In the genomic region with DNA sequence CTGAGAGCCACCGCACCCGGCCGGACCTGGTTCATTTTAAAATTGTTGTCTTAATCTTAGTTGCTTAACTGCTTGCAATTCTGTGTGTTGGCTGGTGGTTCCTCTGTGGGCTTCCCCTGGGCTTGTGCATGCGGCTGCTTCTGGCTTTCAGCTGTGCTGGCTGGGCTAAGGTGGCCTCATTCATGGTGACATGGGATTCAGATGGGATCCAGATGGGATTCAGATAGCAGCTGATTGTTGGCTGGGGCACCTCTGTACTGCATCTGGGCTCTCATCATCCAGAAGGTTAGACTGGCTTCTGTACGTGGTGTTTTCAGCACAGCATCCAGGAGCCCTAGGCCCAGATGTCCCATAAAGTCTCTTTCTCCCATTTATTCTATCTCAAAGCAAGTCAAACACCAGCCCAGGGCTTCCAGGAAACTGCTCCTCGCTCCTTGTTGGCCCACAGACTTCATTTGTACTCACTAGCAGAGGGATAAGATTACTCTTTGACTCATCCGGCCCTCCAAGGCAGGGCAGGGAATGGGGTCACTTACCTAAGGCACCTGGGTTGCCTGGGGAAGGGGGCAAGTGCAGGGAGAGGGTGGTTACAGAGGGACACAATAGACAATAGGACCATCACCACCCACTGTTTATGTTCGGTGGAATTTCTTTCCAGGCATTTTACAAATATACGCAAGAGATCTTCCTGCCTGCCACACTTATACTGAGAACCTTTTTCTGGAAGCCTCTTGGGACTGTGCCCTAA, we compare ENCODE assay signal across 11 cellular contexts. TPM values are rescaled to one million over a fixed set of nuclear protein-coding genes. Genes with fewer than 3 reads are reported as not detected.
A peak's percentile ranks its signal among the peaks of the same experiment; 100 is the strongest.
DNase-seq lines count a peak whose midpoint lies in the region; ATAC-seq and TF ChIP-seq lines count a peak whose summit lies in the region.
"Had no signal": no experiment of that assay in that cellular context is flagged by ENCODE, and none has a peak within 500 bp of the region (broad histone marks: within the 10 kb centered on the region; RNA-seq: fewer than 3 reads in every experiment).

No MANE protein-coding gene starts in this region.

- POLR2A ChIA-PET in SK-N-SH (lab: Yijun Ruan, JAX): interaction anchor here (1.3 kb wide), 1 partner anchor 48 kb away, joined by 3 read pairs; no protein-coding TSS in a partner anchor

- peaks cover 16% of the 10 kb centered on the region for H3F3A ChIP-seq in SK-N-SH (replicated peaks; ENCODE audit: insufficient read depth)

- H3K27me3 ChIP-seq in H9 (ENCODE audit: insufficient read depth, low read length) (no peaks in the 10 kb centered on the region), SK-N-SH (ENCODE audit: insufficient read depth) (no peaks in the 10 kb centered on the region), heart left ventricle (no peaks in the 10 kb centered on the region), skeletal muscle tissue (ENCODE audit: control insufficient read depth in 3 of 3, insufficient read depth in 3 of 3, low read length in 3 of 3) (no peaks in the 10 kb centered on the region)

- no peak overlapping the region for H4K91ac ChIP-seq in H9 (ENCODE audit: insufficient read length, low read depth, low read length)

- no peak overlapping the region for H3K27ac ChIP-seq in H9 (ENCODE audit: insufficient read length, low read depth, low read length)
- H3K27ac ChIP-seq in SK-N-SH (ENCODE audit: low read depth in 2 of 2, low read length in 1 of 2): peak overlapping the region; percentile 10 to 75; a peak in 3 of 4 replicates
- peak overlapping the region in 11 of 12 donors; percentile 9 to 91 (median 61) for H3K27ac ChIP-seq in heart left ventricle
- H3K27ac ChIP-seq in skeletal muscle tissue (ENCODE audit: low read depth, low read length): peak overlapping the region; percentile 94

- CTCF ChIA-PET in SK-N-SH (lab: Yijun Ruan, JAX): interaction anchor here (1.3 to 1.9 kb wide), 3 partner anchors 42 to 184 kb away, joined by 4 to 6 read pairs (median 4); no protein-coding TSS in a partner anchor
- CTCF ChIA-PET in activated CD8-positive, alpha-beta memory T cell treated with anti-CD3 and anti-CD28 coated beads, Interleukin-2, amount 10 ng/mL, durations not matched to agents 7 days and 5 days (lab: Charles Lee): interaction anchor here (1.1 to 1.2 kb wide), 2 partner anchors 10 to 300 kb away, joined by 3 read pairs; no protein-coding TSS in a partner anchor

- H2AFZ ChIP-seq in H9 (ENCODE audit: low read length) (no peak overlapping the region), SK-N-SH (ENCODE audit: low read depth) (no peak overlapping the region)

- peaks cover 4% of the 10 kb centered on the region for H3K23me2 ChIP-seq in H9 (ENCODE audit: insufficient read length, low read depth, low read length, poor library complexity, severe bottlenecking)

- H3K4me3 ChIP-seq in SK-N-SH (ENCODE audit: low read depth in 2 of 2, low read length in 1 of 2) (no peak overlapping the region), heart left ventricle (no peak overlapping the region), skeletal muscle tissue (ENCODE audit: low read length in 3 of 3) (no peak overlapping the region)

- H3K27ac Mint-ChIP-seq in H9: peak overlapping the region in 2 of 3 experiments; percentile 38 to 86; a peak in 3 of 7 replicates
- no peak overlapping the region for H3K27ac Mint-ChIP-seq in activated CD8-positive, alpha-beta memory T cell treated with anti-CD3 and anti-CD28 coated beads, Interleukin-2, amount 10 ng/mL, durations not matched to agents 7 days and 5 days
- H3K27ac Mint-ChIP-seq: activated naive CD4-positive, alpha-beta T cell treated with anti-CD3 and anti-CD28 coated beads, Interleukin-2, amount 50 U/mL, for 24 hours; natural killer cell had no signal

- H3K79me1 ChIP-seq in H9 (ENCODE audit: insufficient read depth, low read depth, low read length, poor library complexity, severe bottlenecking): no peaks in the 10 kb centered on the region

- no peak overlapping the region for H3K18ac ChIP-seq in H9 (ENCODE audit: insufficient read length, low read depth, low read length)

- H3K14ac ChIP-seq in H9 (ENCODE audit: insufficient read depth, low read length): no peak overlapping the region

- H4K20me1 ChIP-seq in H9 (ENCODE audit: control insufficient read depth, insufficient read depth, insufficient read length) (no peaks in the 10 kb centered on the region), SK-N-SH (ENCODE audit: insufficient read depth) (no peaks in the 10 kb centered on the region)

- TF ChIP-seq EP300 in SK-N-SH (IDR thresholded peaks at IDR 0.05; ENCODE audit: borderline replicate concordance in 1 of 2, low read depth in 1 of 2, low read length in 1 of 2): no peak; a peak in 1 of 4 replicates

- H4K5ac ChIP-seq in H9 (ENCODE audit: insufficient read length, low read depth, low read length): no peak overlapping the region

- H3K4me3 Mint-ChIP-seq in H9: no peak overlapping the region
- H3K4me3 Mint-ChIP-seq in activated CD8-positive, alpha-beta memory T cell treated with anti-CD3 and anti-CD28 coated beads, Interleukin-2, amount 10 ng/mL, durations not matched to agents 7 days and 5 days: no peak overlapping the region
- H3K4me3 Mint-ChIP-seq: activated naive CD4-positive, alpha-beta T cell treated with anti-CD3 and anti-CD28 coated beads, Interleukin-2, amount 50 U/mL, for 24 hours; natural killer cell had no signal

- no peaks in the 10 kb centered on the region for H3K9me2 ChIP-seq in SK-N-SH

- H3K4ac ChIP-seq in H9 (ENCODE audit: low read depth, low read length): no peak overlapping the region

- H2AK5ac ChIP-seq in H9 (ENCODE audit: insufficient read length, low read length): no peak overlapping the region

- H3K23ac ChIP-seq in H9 (ENCODE audit: insufficient read length, low read depth, low read length): no peak overlapping the region

- peak overlapping the region; percentile 74 for H2BK12ac ChIP-seq in H9 (ENCODE audit: insufficient read length, low read depth, low read length)

- TF ChIP-seq CTCF in H9 (conservative IDR thresholded peaks at IDR 0.05) (no peak), SK-N-SH (IDR thresholded peaks at IDR 0.05) (no peak), heart left ventricle (IDR thresholded peaks at IDR 0.05) (no peak)

- H3K4me1 ChIP-seq in H9 (ENCODE audit: insufficient read depth, low read length) (peaks cover 3% of the 10 kb centered on the region; the same call in 1 of the 2 replicates), SK-N-SH (ENCODE audit: control insufficient read depth in 1 of 2, insufficient read depth in 2 of 2, low read depth in 1 of 2, low read length in 1 of 2) (peaks cover 14 to 21% of the 10 kb centered on the region in 2 experiments; a peak in 3 of 4 replicates), heart left ventricle (peaks cover 0 to 34% (median 15%) of the 10 kb centered on the region in 12 donors), skeletal muscle tissue (ENCODE audit: control insufficient read depth in 3 of 3, insufficient read depth in 3 of 3, low read length in 3 of 3) (peaks cover 18 to 26% (median 25%) of the 10 kb centered on the region in 3 donors)

- H3K4me2 ChIP-seq in H9 (ENCODE audit: insufficient read depth, insufficient read length, low read length) (no peak overlapping the region), SK-N-SH (no peak overlapping the region)

- H3K56ac ChIP-seq in H9 (ENCODE audit: insufficient read length, low read depth, low read length): no peak overlapping the region

- no peaks in the 10 kb centered on the region for H3K9me3 ChIP-seq in H9 (ENCODE audit: control insufficient read depth, low read depth, low read length)
- no peaks in the 10 kb centered on the region for H3K9me3 ChIP-seq in SK-N-SH
- no peaks in the 10 kb centered on the region for H3K9me3 ChIP-seq in heart left ventricle
- H3K9me3 ChIP-seq in skeletal muscle tissue (ENCODE audit: control insufficient read depth in 3 of 3, low read length in 3 of 3): no peaks in the 10 kb centered on the region

- no peak overlapping the region for H3T11ph ChIP-seq in H9 (ENCODE audit: low read length)

- no peaks in the 10 kb centered on the region; the same call in 1 of the 2 replicates for H3K27me3 Mint-ChIP-seq in H9 (ENCODE audit: low read depth)
- no peaks in the 10 kb centered on the region for H3K27me3 Mint-ChIP-seq in activated CD8-positive, alpha-beta memory T cell treated with anti-CD3 and anti-CD28 coated beads, Interleukin-2, amount 10 ng/mL, durations not matched to agents 7 days and 5 days
- H3K27me3 Mint-ChIP-seq: activated naive CD4-positive, alpha-beta T cell treated with anti-CD3 and anti-CD28 coated beads, Interleukin-2, amount 50 U/mL, for 24 hours had no signal

- no peaks in the 10 kb centered on the region for H3K36me3 Mint-ChIP-seq in H9 (ENCODE audit: insufficient read depth in 1 of 3, low read depth in 3 of 3)
- no peaks in the 10 kb centered on the region for H3K36me3 Mint-ChIP-seq in activated CD8-positive, alpha-beta memory T cell treated with anti-CD3 and anti-CD28 coated beads, Interleukin-2, amount 10 ng/mL, durations not matched to agents 7 days and 5 days
- H3K36me3 Mint-ChIP-seq: activated naive CD4-positive, alpha-beta T cell treated with anti-CD3 and anti-CD28 coated beads, Interleukin-2, amount 50 U/mL, for 24 hours; natural killer cell had no signal

- H3K36me3 ChIP-seq in SK-N-SH (replicated peaks in 1 of 2; ENCODE audit: control insufficient read depth in 1 of 2, insufficient read depth in 2 of 2, low read length in 1 of 2): no peaks in the 10 kb centered on the region
- no peaks in the 10 kb centered on the region for H3K36me3 ChIP-seq in heart left ventricle
- H3K36me3 ChIP-seq in skeletal muscle tissue (ENCODE audit: control insufficient read depth in 3 of 3, insufficient read depth in 3 of 3, low read length in 3 of 3): no peaks in the 10 kb centered on the region

- H3K4me1 Mint-ChIP-seq in H9: peaks cover 18 to 25% of the 10 kb centered on the region in 2 experiments
- H3K4me1 Mint-ChIP-seq in activated CD8-positive, alpha-beta memory T cell treated with anti-CD3 and anti-CD28 coated beads, Interleukin-2, amount 10 ng/mL, durations not matched to agents 7 days and 5 days: peaks cover 13% of the 10 kb centered on the region

- intact Hi-C loops in heart left ventricle (cut with DNase I): no loop called here

- WGBS in H9 (ENCODE audit: extremely low coverage, insufficient read length, low lambda C conversion rate): no CpG with 5 or more reads among the region's 9 CpGs
- WGBS in SK-N-SH (ENCODE audit: low lambda C conversion rate): 80% methylated on average over 9 of the region's 9 CpGs
- 59 to 77% (median 72%) methylated on average over 9 of the region's 9 CpGs for WGBS in heart left ventricle, 4 donors

- H2BK20ac ChIP-seq in H9 (ENCODE audit: low read depth, low read length, poor library complexity, severe bottlenecking): no peak overlapping the region

- H3K79me2 ChIP-seq in H9 (ENCODE audit: insufficient read depth, low read length): no peaks in the 10 kb centered on the region
- no peaks in the 10 kb centered on the region for H3K79me2 ChIP-seq in SK-N-SH (ENCODE audit: insufficient read depth)

- H2BK120ac ChIP-seq in H9 (ENCODE audit: low read depth, low read length, poor library complexity, severe bottlenecking): no peak overlapping the region

- 0 out of 2 replicates have a peak overlapping the region, but pooled peaks have one; percentile 92 for H2BK15ac ChIP-seq in H9 (ENCODE audit: low read depth, low read length)

- TF ChIP-seq POLR2A in heart left ventricle (IDR thresholded peaks at IDR 0.05): no peak

- DNase-seq in H9 (no peak), SK-N-SH (no peak), heart left ventricle (peak in 3 of 5 donors; percentile 60 to 79 (median 73)), 8988T (no peak)
- no peak for DNase-seq in NK-92 treated with Interleukin-12 subunit alpha and Interleukin-12 subunit beta, amount 100 ng/mL, for 24 hours (lab: John Stamatoyannopoulos, UW)
- DNase-seq in activated CD8-positive, alpha-beta memory T cell treated with anti-CD3 and anti-CD28 coated beads, Interleukin-2, amount 10 ng/mL, durations not matched to agents 7 days and 5 days: no peak
- DNase-seq: natural killer cell, NCI-H2029 had no signal

- no peak for TF ChIP-seq RAD21 in SK-N-SH (IDR thresholded peaks at IDR 0.05; ENCODE audit: low read length)

- H2BK5ac ChIP-seq in H9 (ENCODE audit: insufficient read length, low read length): no peak overlapping the region

- H3K9ac ChIP-seq in H9 (ENCODE audit: extremely low read depth, insufficient read length, low read length): no peak overlapping the region
- no peak overlapping the region for H3K9ac ChIP-seq in SK-N-SH
- H3K9ac ChIP-seq in skeletal muscle tissue (ENCODE audit: low read depth in 1 of 3, low read length in 3 of 3): peak overlapping the region; percentile 20 to 52 (median 43)

- H3K9me3 Mint-ChIP-seq in H9: no peaks in the 10 kb centered on the region; a peak in 1 of 5 replicates
- H3K9me3 Mint-ChIP-seq in activated CD8-positive, alpha-beta memory T cell treated with anti-CD3 and anti-CD28 coated beads, Interleukin-2, amount 10 ng/mL, durations not matched to agents 7 days and 5 days (ENCODE audit: low read depth): no peaks in the 10 kb centered on the region
- H3K9me3 Mint-ChIP-seq: activated naive CD4-positive, alpha-beta T cell treated with anti-CD3 and anti-CD28 coated beads, Interleukin-2, amount 50 U/mL, for 24 hours; natural killer cell had no signal

- ATAC-seq in heart left ventricle (peak in 3 of 4 donors; percentile 10 to 47 (median 30)), GM19395 (IDR thresholded peaks at IDR 0.05; ENCODE audit: unreplicated experiment) (no peak)
- ATAC-seq in activated CD8-positive, alpha-beta memory T cell treated with anti-CD3 and anti-CD28 coated beads, Interleukin-2, amount 10 ng/mL, durations not matched to agents 7 days and 5 days: no peak
- ATAC-seq: natural killer cell had no signal

- H4K8ac ChIP-seq in H9 (replicated peaks; ENCODE audit: insufficient read length, low read depth, low read length): no peak overlapping the region

RNA-seq across cellular contexts. Expression of a gene that starts 10.2 kb away (rescaled TPM):
- total RNA-seq in H9 (2021) (29.3 and 32.4 TPM in 2 replicates), heart left ventricle (10 to 100 TPM; 13.7 to 37.4 (median 23.6) TPM), skeletal muscle tissue (5.7 TPM)
- polyA plus RNA-seq in SK-N-SH (2012; rRNA removed) (18.3 and 18.4 TPM in 2 replicates), heart left ventricle (10 to 100 TPM; 28.4 to 35.3 TPM)
- polyA plus RNA-seq in SK-N-SH (2012; cell fraction: cytosol; rRNA removed): 8.6 and 12.8 TPM in 2 replicates
- 10.1 and 13.1 TPM in 2 replicates for polyA plus RNA-seq in SK-N-SH (2012; cell fraction: nucleus; rRNA removed)
- 10 to 100 TPM; 24.2 to 25.4 TPM for total RNA-seq in activated CD8-positive, alpha-beta memory T cell treated with anti-CD3 and anti-CD28 coated beads, Interleukin-2, amount 10 ng/mL, durations not matched to agents 7 days and 5 days

RNA-seq across cellular contexts. Expression of a gene that starts 26.9 kb away (rescaled TPM):
- total RNA-seq in H9 (2021) (22.6 and 25.3 TPM in 2 replicates), heart left ventricle (100 to 1,000 TPM in 1 of 9 donors, 10 to 100 TPM in 8; 30.2 to 122 (median 63.3) TPM), skeletal muscle tissue (7.3 TPM)
- polyA plus RNA-seq in SK-N-SH (2012; rRNA removed) (13.2 and 14.7 TPM in 2 replicates), heart left ventricle (10 to 100 TPM; 14.7 to 19.8 TPM)
- polyA plus RNA-seq in SK-N-SH (2012; cell fraction: cytosol; rRNA removed): 9.5 and 11.1 TPM in 2 replicates
- polyA plus RNA-seq in SK-N-SH (2012; cell fraction: nucleus; rRNA removed): 28.3 and 31.7 TPM in 2 replicates
- total RNA-seq in activated CD8-positive, alpha-beta memory T cell treated with anti-CD3 and anti-CD28 coated beads, Interleukin-2, amount 10 ng/mL, durations not matched to agents 7 days and 5 days: 10 to 100 TPM; 32.6 to 34.6 TPM

RNA-seq across cellular contexts. Expression of a gene that starts 50.8 kb away (rescaled TPM):
- total RNA-seq in H9 (2021) (152 and 165 TPM in 2 replicates), heart left ventricle (100 to 1,000 TPM in 1 of 9 donors, 10 to 100 TPM in 8; 54.2 to 105 (median 84.8) TPM), skeletal muscle tissue (36.5 TPM)
- polyA plus RNA-seq in SK-N-SH (2012; rRNA removed) (99.7 and 100 TPM in 2 replicates), heart left ventricle (10 to 100 TPM; 73.0 to 73.9 TPM)
- 108 and 138 TPM in 2 replicates for polyA plus RNA-seq in SK-N-SH (2012; cell fraction: cytosol; rRNA removed)
- 79.8 and 106 TPM in 2 replicates for polyA plus RNA-seq in SK-N-SH (2012; cell fraction: nucleus; rRNA removed)
- total RNA-seq in activated CD8-positive, alpha-beta memory T cell treated with anti-CD3 and anti-CD28 coated beads, Interleukin-2, amount 10 ng/mL, durations not matched to agents 7 days and 5 days: 100 to 1,000 TPM; 140 to 158 TPM

Comparison
In these comparisons a context has a peak if more than half of its experiments do, and no peak if none do; other contexts are left out.
1. DNase-seq: peak in heart left ventricle (3 of 5); none in H9 (single experiment), SK-N-SH (single experiment), NK-92 treated with Interleukin-12 subunit alpha and Interleukin-12 subunit beta, amount 100 ng/mL, for 24 hours (single experiment), 8988T (single experiment) and activated CD8-positive, alpha-beta memory T cell treated with anti-CD3 and anti-CD28 coated beads, Interleukin-2, amount 10 ng/mL, durations not matched to agents 7 days and 5 days (single experiment).
2. H3K9ac ChIP-seq: peak in skeletal muscle tissue (3 of 3); none in H9 (single experiment) and SK-N-SH (single experiment).
3. ATAC-seq: peak in heart left ventricle (3 of 4); none in GM19395 (single experiment) and activated CD8-positive, alpha-beta memory T cell treated with anti-CD3 and anti-CD28 coated beads, Interleukin-2, amount 10 ng/mL, durations not matched to agents 7 days and 5 days (single experiment).